ENCODE assay signal across 16 cellular contexts in genomic region chr3:61172684-61173083, GRCh38.
DNase-seq lines count a peak whose midpoint lies in the region; ATAC-seq and TF ChIP-seq lines count a peak whose summit lies in the region.
"Had no signal": no experiment of that assay in that cellular context is flagged by ENCODE, and none has a peak within 500 bp of the region (broad histone marks: within the 10 kb centered on the region; RNA-seq: fewer than 3 reads in every experiment).

No MANE protein-coding gene starts in this region.

- H3K27ac ChIP-seq in DND-41 (ENCODE audit: low read length) (no peak overlapping the region), iPS DF 6.9 (ENCODE audit: low read length) (no peak overlapping the region)
- H3K27ac ChIP-seq: ovary had no signal

- H2AFZ ChIP-seq in DND-41 (ENCODE audit: low read depth, low read length) = no peak overlapping the region

- H3K9me3 Mint-ChIP-seq in activated CD8-positive, alpha-beta T cell treated with anti-CD3 and anti-CD28 coated beads, Interleukin-2, amount 10 ng/mL, durations not matched to agents 7 days and 5 days (ENCODE audit: insufficient read depth) = no peaks in the 10 kb centered on the region
- H3K9me3 Mint-ChIP-seq: central memory CD8-positive, alpha-beta T cell; mesothelial cell of epicardium had no signal

- peak; percentile 4 for TF ChIP-seq CTCF in DND-41 (IDR thresholded peaks at IDR 0.05; ENCODE audit: borderline replicate concordance, extremely low read depth, low read length, poor library complexity, severe bottlenecking)

- H3K27me3 Mint-ChIP-seq in activated CD8-positive, alpha-beta T cell treated with anti-CD3 and anti-CD28 coated beads, Interleukin-2, amount 10 ng/mL, durations not matched to agents 7 days and 5 days (ENCODE audit: low read depth) = no peaks in the 10 kb centered on the region
- H3K27me3 Mint-ChIP-seq: activated CD8-positive, alpha-beta memory T cell treated with anti-CD3 and anti-CD28 coated beads, Interleukin-2, amount 10 ng/mL, durations not matched to agents 7 days and 5 days; central memory CD8-positive, alpha-beta T cell had no signal

- H3K4me2 ChIP-seq in DND-41 (ENCODE audit: insufficient read depth, low read length) = no peak overlapping the region

- ATAC-seq in DND-41 (ENCODE audit: insufficient read depth, low read depth) (peak; percentile 52; the same call in 2 of the 3 replicates), GM21737 (IDR thresholded peaks at IDR 0.05; ENCODE audit: unreplicated experiment) (peak; percentile 75)
- no peak for ATAC-seq in activated CD8-positive, alpha-beta T cell treated with anti-CD3 and anti-CD28 coated beads, Interleukin-2, amount 10 ng/mL, durations not matched to agents 7 days and 5 days
- ATAC-seq: activated CD8-positive, alpha-beta memory T cell treated with anti-CD3 and anti-CD28 coated beads, Interleukin-2, amount 10 ng/mL, durations not matched to agents 7 days and 5 days; activated naive CD4-positive, alpha-beta T cell treated with anti-CD3 and anti-CD28 coated beads, Interleukin-2, amount 50 U/mL, for 72 hours had no signal

- H3K27ac Mint-ChIP-seq in activated CD8-positive, alpha-beta T cell treated with anti-CD3 and anti-CD28 coated beads, Interleukin-2, amount 10 ng/mL, durations not matched to agents 7 days and 5 days = no peak overlapping the region
- H3K27ac Mint-ChIP-seq: activated CD8-positive, alpha-beta memory T cell treated with anti-CD3 and anti-CD28 coated beads, Interleukin-2, amount 10 ng/mL, durations not matched to agents 7 days and 5 days; mesothelial cell of epicardium had no signal

- no peak overlapping the region for H3K4me3 ChIP-seq in DND-41 (ENCODE audit: low read depth in 1 of 2, low read length in 2 of 2)
- no peak overlapping the region for H3K4me3 ChIP-seq in iPS DF 6.9 (ENCODE audit: low read length)
- H3K4me3 ChIP-seq: ovary had no signal

- no peaks in the 10 kb centered on the region for H3K79me2 ChIP-seq in DND-41 (ENCODE audit: insufficient read depth, low read length)

- no peaks in the 10 kb centered on the region for H3K27me3 ChIP-seq in DND-41 (ENCODE audit: insufficient read depth, low read length, poor library complexity)
- no peaks in the 10 kb centered on the region for H3K27me3 ChIP-seq in iPS DF 6.9 (ENCODE audit: control insufficient read depth, insufficient read depth, low read length)
- H3K27me3 ChIP-seq: ovary had no signal

- peaks cover 4% of the 10 kb centered on the region for H3K4me1 ChIP-seq in DND-41 (ENCODE audit: insufficient read depth, low read length)
- H3K4me1 ChIP-seq in iPS DF 6.9 (ENCODE audit: control insufficient read depth, insufficient read depth, low read length) = no peaks in the 10 kb centered on the region; the same call in 1 of the 2 replicates

- no peaks in the 10 kb centered on the region for H4K20me1 ChIP-seq in DND-41 (ENCODE audit: insufficient read depth, low read length)

- H3K36me3 ChIP-seq in DND-41 (ENCODE audit: insufficient read depth, low read length) = no peaks in the 10 kb centered on the region
- H3K36me3 ChIP-seq in iPS DF 6.9 (ENCODE audit: control insufficient read depth, insufficient read depth, low read length) = no peaks in the 10 kb centered on the region
- H3K36me3 ChIP-seq: ovary had no signal

- no peaks in the 10 kb centered on the region for H3K36me3 Mint-ChIP-seq in activated CD8-positive, alpha-beta T cell treated with anti-CD3 and anti-CD28 coated beads, Interleukin-2, amount 10 ng/mL, durations not matched to agents 7 days and 5 days (ENCODE audit: low read depth)
- H3K36me3 Mint-ChIP-seq: activated CD8-positive, alpha-beta memory T cell treated with anti-CD3 and anti-CD28 coated beads, Interleukin-2, amount 10 ng/mL, durations not matched to agents 7 days and 5 days; activated naive CD4-positive, alpha-beta T cell treated with anti-CD3 and anti-CD28 coated beads, Interleukin-2, amount 50 U/mL, for 72 hours; mesothelial cell of epicardium had no signal

- whole genome bisulfite sequencing in iPS DF 6.9 (ENCODE audit: insufficient coverage, insufficient read length) = no CpG with 5 or more reads among the region's 2 CpGs

- POLR2A ChIA-PET in activated CD8-positive, alpha-beta T cell treated with anti-CD3 and anti-CD28 coated beads, Interleukin-2, amount 10 ng/mL, durations not matched to agents 7 days and 5 days (lab: Charles Lee) = no interaction called here

- DNase-seq in DND-41 = peak; percentile 9
- DNase-seq in NCI-H82 (lab: John Stamatoyannopoulos, UW) = peak; percentile 13
- DNase-seq in iPS DF 6.9 (ENCODE audit: low read depth, low spot score) = peak; percentile 11
- DNase-seq in activated CD8-positive, alpha-beta memory T cell treated with anti-CD3 and anti-CD28 coated beads for 24 hours = no peak
- no peak for DNase-seq in NCI-H2196 treated with DMSO at 0.1 percent for 48 hours (lab: John Stamatoyannopoulos, UW; ENCODE audit: unreplicated experiment)
- no peak for DNase-seq in activated CD8-positive, alpha-beta T cell treated with anti-CD3 and anti-CD28 coated beads, Interleukin-2, amount 10 ng/mL, durations not matched to agents 7 days and 5 days
- DNase-seq in NCI-H526 treated with DMSO at 0.1 percent for 48 hours (lab: John Stamatoyannopoulos, UW) = no peak
- DNase-seq: activated CD8-positive, alpha-beta memory T cell treated with anti-CD3 and anti-CD28 coated beads, Interleukin-2, amount 10 ng/mL, durations not matched to agents 7 days and 5 days; hypothalamus; NCI-H187 treated with DMSO at 0.1 percent for 48 hours; ovary; T-helper 9 cell had no signal

- CTCF ChIA-PET in activated CD8-positive, alpha-beta T cell treated with anti-CD3 and anti-CD28 coated beads, Interleukin-2, amount 10 ng/mL, durations not matched to agents 7 days and 5 days (lab: Charles Lee) = no interaction called here

- H3K9me3 ChIP-seq in DND-41 (ENCODE audit: insufficient read depth, low read length, severe bottlenecking) = no peaks in the 10 kb centered on the region
- no peaks in the 10 kb centered on the region for H3K9me3 ChIP-seq in iPS DF 6.9 (ENCODE audit: control insufficient read depth, insufficient read depth, low read length)
- H3K9me3 ChIP-seq: ovary had no signal

- no peak overlapping the region for H3K4me3 Mint-ChIP-seq in activated CD8-positive, alpha-beta T cell treated with anti-CD3 and anti-CD28 coated beads, Interleukin-2, amount 10 ng/mL, durations not matched to agents 7 days and 5 days
- H3K4me3 Mint-ChIP-seq: activated CD8-positive, alpha-beta memory T cell treated with anti-CD3 and anti-CD28 coated beads, Interleukin-2, amount 10 ng/mL, durations not matched to agents 7 days and 5 days; central memory CD8-positive, alpha-beta T cell; mesothelial cell of epicardium had no signal

- H3K9ac ChIP-seq in DND-41 (ENCODE audit: low read depth, low read length) = no peak overlapping the region

- peaks cover 2% of the 10 kb centered on the region for H3K4me1 Mint-ChIP-seq in activated CD8-positive, alpha-beta T cell treated with anti-CD3 and anti-CD28 coated beads, Interleukin-2, amount 10 ng/mL, durations not matched to agents 7 days and 5 days (ENCODE audit: low read depth)
- H3K4me1 Mint-ChIP-seq: central memory CD8-positive, alpha-beta T cell had no signal

Comparison
In these comparisons a context has a peak if more than half of its experiments do, and no peak if none do; other contexts are left out.
1. DNase-seq: peak in DND-41 (single experiment), NCI-H82 (single experiment) and iPS DF 6.9 (single experiment); none in activated CD8-positive, alpha-beta memory T cell treated with anti-CD3 and anti-CD28 coated beads for 24 hours (single experiment), NCI-H2196 treated with DMSO at 0.1 percent for 48 hours (single experiment), activated CD8-positive, alpha-beta T cell treated with anti-CD3 and anti-CD28 coated beads, Interleukin-2, amount 10 ng/mL, durations not matched to agents 7 days and 5 days (single experiment) and NCI-H526 treated with DMSO at 0.1 percent for 48 hours (single experiment).